In genomic region chr1:26145041-26145959, GRCh38 we compare ENCODE assay signal across 8 cellular contexts. TPM values are rescaled to one million over a fixed set of nuclear protein-coding genes. Genes with fewer than 3 reads are reported as not detected.
DNase-seq lines count a peak whose midpoint lies in the region; ATAC-seq, FAIRE-seq and TF ChIP-seq lines count a peak whose summit lies in the region.

No MANE protein-coding gene starts in this region.

- TF ChIP-seq CTCF in astrocyte (IDR thresholded peaks at IDR 0.05; ENCODE audit: insufficient read depth, low read depth, low read length) (peak; percentile 71), hepatocyte (IDR thresholded peaks at IDR 0.05; ENCODE audit: poor library complexity) (peak; percentile 88)

- no peaks in the 10 kb centered on the region for H3K4me1 Mint-ChIP-seq in astrocyte (ENCODE audit: low read depth, unreplicated experiment)

- H3K27ac ChIP-seq in astrocyte (ENCODE audit: low read depth, low read length) = no peak overlapping the region
- no peak overlapping the region for H3K27ac ChIP-seq in hepatocyte

- peaks cover 59% of the 10 kb centered on the region for H3K27me3 Mint-ChIP-seq in astrocyte (ENCODE audit: low read depth, unreplicated experiment)

- H3K4me3 Mint-ChIP-seq in astrocyte (ENCODE audit: unreplicated experiment) = no peak overlapping the region

- H3K4me1 ChIP-seq in astrocyte (ENCODE audit: insufficient read depth, low read length) = no peaks in the 10 kb centered on the region
- H3K4me1 ChIP-seq in hepatocyte (ENCODE audit: insufficient read depth) = no peaks in the 10 kb centered on the region

- no peak for ATAC-seq in HG03520 (IDR thresholded peaks at IDR 0.05; ENCODE audit: unreplicated experiment)

- WGBS in hepatocyte (ENCODE audit: low lambda C conversion rate, missing lambda C conversion rate) = 26% methylated on average over 19 of the region's 19 CpGs

- no peaks in the 10 kb centered on the region for H3K36me3 Mint-ChIP-seq in astrocyte (ENCODE audit: low read depth, unreplicated experiment)

- peak; percentile 92 for FAIRE-seq in GM18507 (lab: Jason Lieb, UNC)
- FAIRE-seq in astrocyte (lab: Jason Lieb, UNC) = peak; percentile 87

- DNase-seq in A172 (ENCODE audit: low spot score) (peak; percentile 65), GM18507 (ENCODE audit: extremely low spot score, insufficient read length, low read depth) (no peak), NCI-H2029 treated with DMSO at 0.1 percent for 48 hours (lab: John Stamatoyannopoulos, UW) (peak; percentile 74), T1000 (lab: John Stamatoyannopoulos, UW) (peak; percentile 48), astrocyte (ENCODE audit: low read depth) (peak; percentile 53), hepatocyte (ENCODE audit: low spot score) (peak; percentile 94), skeletal muscle cell (ENCODE audit: low read depth) (peak; percentile 39)

- H3K27me3 ChIP-seq in astrocyte (ENCODE audit: insufficient read depth, low read length) (peaks cover 5% of the 10 kb centered on the region), hepatocyte (no peaks in the 10 kb centered on the region)

- H3K9me2 ChIP-seq in hepatocyte (replicated peaks; ENCODE audit: insufficient read depth) = no peaks in the 10 kb centered on the region

- H3K79me2 ChIP-seq in astrocyte (ENCODE audit: insufficient read depth, low read length) (no peaks in the 10 kb centered on the region), hepatocyte (no peaks in the 10 kb centered on the region)

- no peaks in the 10 kb centered on the region for H3K36me3 ChIP-seq in astrocyte (ENCODE audit: insufficient read depth, low read length)
- H3K36me3 ChIP-seq in hepatocyte (replicated peaks; ENCODE audit: insufficient read depth, low read depth) = no peaks in the 10 kb centered on the region

- H2AFZ ChIP-seq in astrocyte (ENCODE audit: low read depth, low read length) (peak overlapping the region; percentile 29), hepatocyte (no peak overlapping the region)

- no peak overlapping the region for H3K4me3 ChIP-seq in astrocyte (ENCODE audit: insufficient read depth, low read depth, low read length)
- H3K4me3 ChIP-seq in hepatocyte = no peak overlapping the region
- no peak overlapping the region for H3K4me3 ChIP-seq in skeletal muscle cell (ENCODE audit: low read depth, low read length)

- H3K9me3 Mint-ChIP-seq in astrocyte (ENCODE audit: unreplicated experiment) = peaks cover 5% of the 10 kb centered on the region

- H3K9me3 ChIP-seq in astrocyte (ENCODE audit: insufficient read depth, low read depth, low read length) (no peaks in the 10 kb centered on the region), hepatocyte (ENCODE audit: low read depth) (no peaks in the 10 kb centered on the region)

- H4K20me1 ChIP-seq in astrocyte (ENCODE audit: insufficient read depth, low read length) (no peaks in the 10 kb centered on the region), hepatocyte (ENCODE audit: insufficient read depth, poor library complexity, severe bottlenecking) (no peaks in the 10 kb centered on the region)

- no peak overlapping the region for H3K9ac ChIP-seq in astrocyte (ENCODE audit: low read length)

- H3K27ac Mint-ChIP-seq in astrocyte (ENCODE audit: unreplicated experiment) = no peak overlapping the region

- H3K4me2 ChIP-seq in astrocyte (ENCODE audit: low read length) (no peak overlapping the region), hepatocyte (no peak overlapping the region)

RNA-seq across cellular contexts. Expression of gene FAM110D, which starts 13.6 kb away (rescaled TPM):
- 0.62 TPM in 1 of 2 replicates, not detected in the other for total RNA-seq in A172 (2014; rRNA removed; shearing (Covaris generic))
- total RNA-seq in astrocyte (0.70 and 0.77 TPM in 2 replicates), hepatocyte (0.10 and 0.16 TPM in 2 replicates)
- 0.40 and 0.44 TPM in 2 replicates for polyA plus RNA-seq in hepatocyte

RNA-seq across cellular contexts. Expression of gene C1orf232, which starts 23.5 kb away (rescaled TPM):
- total RNA-seq in A172 (2014; rRNA removed; shearing (Covaris generic)) = not detected in 2 replicates
- total RNA-seq in astrocyte (not detected in 2 replicates), hepatocyte (not detected in 2 replicates)
- not detected in 2 replicates for polyA plus RNA-seq in hepatocyte

RNA-seq across cellular contexts. Expression of gene ZNF593, which starts 24.4 kb away (rescaled TPM):
- 12.9 and 18.1 TPM in 2 replicates for total RNA-seq in A172 (2014; rRNA removed; shearing (Covaris generic))
- total RNA-seq in astrocyte (34.4 and 37.6 TPM in 2 replicates), hepatocyte (20.5 and 25.7 TPM in 2 replicates)
- 69.1 and 71.8 TPM in 2 replicates for polyA plus RNA-seq in hepatocyte

RNA-seq across cellular contexts. Expression of gene ZNF593OS, which starts 26.3 kb away (rescaled TPM):
- not detected in 2 replicates for total RNA-seq in A172 (2014; rRNA removed; shearing (Covaris generic))
- total RNA-seq in astrocyte (not detected in 2 replicates), hepatocyte (0.10 TPM in 1 of 2 replicates, not detected in the other)
- 0.45 and 2.1 TPM in 2 replicates for polyA plus RNA-seq in hepatocyte

RNA-seq across cellular contexts. Expression of gene CNKSR1, which starts 32.0 kb away (rescaled TPM):
- not detected in 2 replicates for total RNA-seq in A172 (2014; rRNA removed; shearing (Covaris generic))
- 4.2 and 5.0 TPM in 2 replicates for total RNA-seq in astrocyte
- 13.3 and 18.1 TPM in 2 replicates for total RNA-seq in hepatocyte
- polyA plus RNA-seq in hepatocyte = 31.4 and 38.6 TPM in 2 replicates
